8 cellular contexts compared by ENCODE assay signal in genomic region chr9:2469681-2470141, GRCh38.
A peak's percentile ranks its signal among the peaks of the same experiment; 100 is the strongest.
DNase-seq lines count a peak whose midpoint lies in the region; ATAC-seq and TF ChIP-seq lines count a peak whose summit lies in the region.

No MANE protein-coding gene starts in this region.

- no peaks in the 10 kb centered on the region for H3K4me1 Mint-ChIP-seq in activated T-cell treated with anti-CD3 and anti-CD28 coated beads, Interleukin-2, amount 50 U/mL, for 72 hours (ENCODE audit: low read depth)

- TF ChIP-seq CTCF in fibroblast of mammary gland (conservative IDR thresholded peaks at IDR 0.05; ENCODE audit: control insufficient read depth, insufficient read depth, low read depth, low read length) = peak; percentile 21

- H3K36me3 Mint-ChIP-seq in activated T-cell treated with anti-CD3 and anti-CD28 coated beads, Interleukin-2, amount 50 U/mL, for 72 hours (ENCODE audit: insufficient read depth in 2 of 2) = no peaks in the 10 kb centered on the region

- H3K27me3 Mint-ChIP-seq in activated T-cell treated with anti-CD3 and anti-CD28 coated beads, Interleukin-2, amount 50 U/mL, for 72 hours (ENCODE audit: low read depth) = peaks cover 18% of the 10 kb centered on the region

- DNase-seq in activated T-cell treated with anti-CD3 and anti-CD28 coated beads, Interleukin-2, amount 50 U/mL, for 72 hours = peak; percentile 5 to 16
- no peak for DNase-seq in activated T-cell treated with anti-CD3 and anti-CD28 coated beads, Interleukin-2, amount 50 U/mL, for 48 hours
- DNase-seq in NCI-H526 (lab: John Stamatoyannopoulos, UW) (peak; percentile 4 to 39), fibroblast of mammary gland (ENCODE audit: low read depth) (peak; percentile 54), hepatic stellate cell (ENCODE audit: low spot score) (no peak), NCI-H226 (no peak)
- peak; percentile 40 for DNase-seq in stimulated activated CD8-positive, alpha-beta memory T cell treated with anti-CD3 and anti-CD28 coated beads, Interleukin-4, amount 100 ng/mL, for 48 hours

- no peak overlapping the region for H3K27ac Mint-ChIP-seq in activated T-cell treated with anti-CD3 and anti-CD28 coated beads, Interleukin-2, amount 50 U/mL, for 72 hours

- no peak overlapping the region for H3K4me3 ChIP-seq in fibroblast of mammary gland (ENCODE audit: control insufficient read depth, low read depth, low read length)

- peaks cover under 1% of the 10 kb centered on the region in 2 donors for H3K9me3 Mint-ChIP-seq in activated T-cell treated with anti-CD3 and anti-CD28 coated beads, Interleukin-2, amount 50 U/mL, for 72 hours

- no peak overlapping the region for H3K4me3 Mint-ChIP-seq in activated T-cell treated with anti-CD3 and anti-CD28 coated beads, Interleukin-2, amount 50 U/mL, for 72 hours

- peak in 1 of 2 donors; percentile 35 for ATAC-seq in activated T-cell treated with anti-CD3 and anti-CD28 coated beads, Interleukin-2, amount 50 U/mL, for 72 hours (replicated peaks in 1 of 2)
- no peak for ATAC-seq in GM18520 (IDR thresholded peaks at IDR 0.05; ENCODE audit: unreplicated experiment)

Comparison
In these comparisons a context has a peak if more than half of its experiments do, and no peak if none do; other contexts are left out.
1. DNase-seq: peak in activated T-cell treated with anti-CD3 and anti-CD28 coated beads, Interleukin-2, amount 50 U/mL, for 72 hours (2 of 2), NCI-H526 (2 of 2), fibroblast of mammary gland (single experiment) and stimulated activated CD8-positive, alpha-beta memory T cell treated with anti-CD3 and anti-CD28 coated beads, Interleukin-4, amount 100 ng/mL, for 48 hours (single experiment); none in activated T-cell treated with anti-CD3 and anti-CD28 coated beads, Interleukin-2, amount 50 U/mL, for 48 hours (0 of 2), hepatic stellate cell (single experiment) and NCI-H226 (single experiment).